Comparison of ENCODE assay signal across 32 cellular contexts in genomic region chr10:103574116-103575061, GRCh38.
"Had no signal": no experiment of that assay in that cellular context is flagged by ENCODE, and none has a peak within 500 bp of the region (broad histone marks: within the 10 kb centered on the region; RNA-seq: fewer than 3 reads in every experiment).

No MANE protein-coding gene starts in this region.

- H3K9ac ChIP-seq: parathyroid adenoma had no signal

- H3K36me3 Mint-ChIP-seq: activated naive CD8-positive, alpha-beta T cell; immature natural killer cell; stimulated activated memory B cell treated with anti-CD40 and anti-IgM and Interleukin-4, amounts not matched to agents 10 μg/mL and 1 μg/mL and 100 μg/mL, for 72 hours had no signal

- H3K4me1 Mint-ChIP-seq: activated CD4-positive, alpha-beta T cell treated with anti-CD3 and anti-CD28 coated beads, Interleukin-2, amount 10 ng/mL, durations not matched to agents 7 days and 5 days; immature natural killer cell; stimulated activated memory B cell treated with anti-CD40 and anti-IgM and Interleukin-4, amounts not matched to agents 10 μg/mL and 1 μg/mL and 100 μg/mL, for 72 hours; stimulated activated naive CD8-positive, alpha-beta T cell treated with anti-CD3 and anti-CD28 coated beads, Interleukin-15, amount 100 ng/mL, for 72 hours had no signal

- H3K4me1 ChIP-seq: foreskin keratinocyte, heart left ventricle, parathyroid adenoma, right atrium auricular region, upper lobe of left lung had no signal

- H3K4me3 ChIP-seq: body of pancreas, coronary artery, dorsolateral prefrontal cortex, heart left ventricle, right atrium auricular region, smooth muscle cell, upper lobe of left lung had no signal

- H3K27me3 ChIP-seq: body of pancreas, dorsolateral prefrontal cortex, right atrium auricular region, upper lobe of left lung had no signal

- H3K27ac Mint-ChIP-seq: activated CD4-positive, alpha-beta T cell treated with anti-CD3 and anti-CD28 coated beads, Interleukin-2, amount 10 ng/mL, durations not matched to agents 7 days and 5 days; activated CD8-positive, alpha-beta T cell treated with anti-CD3 and anti-CD28 coated beads for 36 hours; activated naive CD8-positive, alpha-beta T cell; activated T-helper 2 cell treated with anti-CD3 and anti-CD28 coated beads, Interferon-gamma antibody, Interleukin-2, Interleukin-4, amounts not matched to agents 10 μg/mL and 5 μg/mL and 100 μg/mL, durations not matched to agents 14 hours and 24 hours and 36 hours; immature natural killer cell; nephron; stimulated activated memory B cell treated with anti-CD40 and anti-IgM and Interleukin-4, amounts not matched to agents 10 μg/mL and 1 μg/mL and 100 μg/mL, for 72 hours had no signal

- H3K27me3 Mint-ChIP-seq: activated CD4-positive, alpha-beta T cell treated with anti-CD3 and anti-CD28 coated beads, Interleukin-2, amount 10 ng/mL, durations not matched to agents 7 days and 5 days; activated CD8-positive, alpha-beta T cell treated with anti-CD3 and anti-CD28 coated beads for 36 hours; activated naive CD8-positive, alpha-beta T cell had no signal

- H3K4me3 Mint-ChIP-seq: activated CD4-positive, alpha-beta T cell treated with anti-CD3 and anti-CD28 coated beads, Interleukin-2, amount 10 ng/mL, durations not matched to agents 7 days and 5 days; activated CD8-positive, alpha-beta T cell treated with anti-CD3 and anti-CD28 coated beads for 36 hours; activated naive CD8-positive, alpha-beta T cell; immature natural killer cell; nephron; stimulated activated memory B cell treated with anti-CD40 and anti-IgM and Interleukin-4, amounts not matched to agents 10 μg/mL and 1 μg/mL and 100 μg/mL, for 72 hours; stimulated activated naive CD8-positive, alpha-beta T cell treated with anti-CD3 and anti-CD28 coated beads, Interleukin-15, amount 100 ng/mL, for 72 hours had no signal

- H3K36me3 ChIP-seq: heart left ventricle, right atrium auricular region, upper lobe of left lung had no signal

- H3K9me3 Mint-ChIP-seq: activated CD4-positive, alpha-beta T cell treated with anti-CD3 and anti-CD28 coated beads, Interleukin-2, amount 10 ng/mL, durations not matched to agents 7 days and 5 days; activated CD8-positive, alpha-beta T cell treated with anti-CD3 and anti-CD28 coated beads for 36 hours; activated T-helper 2 cell treated with anti-CD3 and anti-CD28 coated beads, Interferon-gamma antibody, Interleukin-2, Interleukin-4, amounts not matched to agents 10 μg/mL and 5 μg/mL and 100 μg/mL, durations not matched to agents 14 hours and 24 hours and 36 hours; immature natural killer cell; nephron; stimulated activated memory B cell treated with anti-CD40 and anti-IgM and Interleukin-4, amounts not matched to agents 10 μg/mL and 1 μg/mL and 100 μg/mL, for 72 hours; stimulated activated naive CD8-positive, alpha-beta T cell treated with anti-CD3 and anti-CD28 coated beads, Interleukin-15, amount 100 ng/mL, for 72 hours had no signal

- ATAC-seq: activated CD8-positive, alpha-beta T cell treated with anti-CD3 and anti-CD28 coated beads for 36 hours; body of pancreas; foreskin keratinocyte; heart left ventricle; left colon; stimulated activated memory B cell treated with anti-CD40 and anti-IgM and Interleukin-4, amounts not matched to agents 10 μg/mL and 1 μg/mL and 100 μg/mL, for 72 hours; stimulated activated naive CD8-positive, alpha-beta T cell treated with anti-CD3 and anti-CD28 coated beads, Interleukin-15, amount 100 ng/mL, for 72 hours had no signal

- H3K9me3 ChIP-seq: body of pancreas, heart left ventricle, right atrium auricular region, upper lobe of left lung had no signal

- H3K27ac ChIP-seq: coronary artery, dorsolateral prefrontal cortex, foreskin keratinocyte, heart left ventricle, parathyroid adenoma, right atrium auricular region, upper lobe of left lung had no signal

- DNase-seq: activated CD4-positive, alpha-beta T cell treated with anti-CD3 and anti-CD28 coated beads, Interleukin-2, amount 10 ng/mL, durations not matched to agents 7 days and 5 days; activated CD4-positive, CD25-positive, alpha-beta regulatory T cell treated with anti-CD3 and anti-CD28 coated beads, Interleukin-2, amount 50 U/mL, for 72 hours; activated CD8-positive, alpha-beta T cell treated with anti-CD3 and anti-CD28 coated beads for 36 hours; activated T-cell treated with anti-CD3 and anti-CD28 coated beads, Interleukin-2, amount 50 U/mL, for 48 hours; aorta; body of pancreas; cerebellar nuclear complex; dorsolateral prefrontal cortex; effector memory CD4-positive, alpha-beta T cell; erythroblast; foreskin keratinocyte; hypothalamus; immature natural killer cell; kidney; left colon; mammary epithelial cell; occipital lobe; stimulated activated CD4-positive, alpha-beta T cell treated with anti-CD3 and anti-CD28 coated beads, Interleukin-1b, Interleukin-23, amount 100 ng/mL, for 48 hours; stimulated activated CD4-positive, alpha-beta T cell treated with anti-CD3 and anti-CD28 coated beads, Interleukin-4, amount 100 ng/mL, for 4 hours; stimulated activated CD8-positive, alpha-beta memory T cell treated with anti-CD3 and anti-CD28 coated beads, Interleukin-4, amount 100 ng/mL, for 48 hours; stimulated activated naive CD8-positive, alpha-beta T cell treated with anti-CD3 and anti-CD28 coated beads, Interleukin-15, amount 100 ng/mL, for 72 hours; T1000; upper lobe of left lung had no signal
